Comparison of ENCODE assay signal across 1 cellular context in the genomic region with DNA sequence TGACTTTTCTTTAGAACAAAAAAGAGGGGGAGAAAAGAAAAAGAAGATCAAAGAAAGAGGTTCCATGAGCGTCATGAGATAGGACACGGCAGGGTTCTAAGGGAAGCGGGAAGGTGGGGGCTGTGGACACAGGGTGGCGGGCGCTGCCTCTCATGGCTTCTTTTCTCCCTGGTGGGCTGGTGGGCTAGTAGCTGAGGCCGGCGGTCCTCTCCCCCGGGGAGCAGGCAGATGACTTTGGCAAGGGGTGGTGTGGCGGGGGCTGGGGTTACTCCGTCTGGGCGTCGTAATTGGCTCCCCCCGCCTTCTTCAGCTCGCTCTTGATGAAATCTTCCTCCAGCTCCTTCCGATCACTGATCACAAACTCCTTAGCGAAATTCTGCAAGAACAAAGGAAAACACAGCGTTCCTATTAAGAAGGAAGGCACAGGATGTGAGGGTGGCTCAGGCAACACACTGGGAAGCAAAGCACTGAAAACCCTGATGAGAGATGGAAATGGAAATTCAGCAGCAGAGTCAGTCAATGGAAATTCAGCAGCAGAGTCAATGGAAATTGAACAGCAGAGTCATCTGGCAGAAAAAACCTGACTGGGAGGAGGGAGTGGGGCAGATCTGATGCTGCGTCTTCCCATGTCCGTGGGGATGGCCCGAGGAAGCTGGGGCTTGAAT.
TF ChIP-seq lines count a peak whose summit lies in the region.

No MANE protein-coding gene starts in this region.

TF ChIP-seq in neural cell, 6 proteins besides CTCF, POLR2A, EP300 and RAD21 (continued from another document):
- TF ChIP-seq, protein P1, sequence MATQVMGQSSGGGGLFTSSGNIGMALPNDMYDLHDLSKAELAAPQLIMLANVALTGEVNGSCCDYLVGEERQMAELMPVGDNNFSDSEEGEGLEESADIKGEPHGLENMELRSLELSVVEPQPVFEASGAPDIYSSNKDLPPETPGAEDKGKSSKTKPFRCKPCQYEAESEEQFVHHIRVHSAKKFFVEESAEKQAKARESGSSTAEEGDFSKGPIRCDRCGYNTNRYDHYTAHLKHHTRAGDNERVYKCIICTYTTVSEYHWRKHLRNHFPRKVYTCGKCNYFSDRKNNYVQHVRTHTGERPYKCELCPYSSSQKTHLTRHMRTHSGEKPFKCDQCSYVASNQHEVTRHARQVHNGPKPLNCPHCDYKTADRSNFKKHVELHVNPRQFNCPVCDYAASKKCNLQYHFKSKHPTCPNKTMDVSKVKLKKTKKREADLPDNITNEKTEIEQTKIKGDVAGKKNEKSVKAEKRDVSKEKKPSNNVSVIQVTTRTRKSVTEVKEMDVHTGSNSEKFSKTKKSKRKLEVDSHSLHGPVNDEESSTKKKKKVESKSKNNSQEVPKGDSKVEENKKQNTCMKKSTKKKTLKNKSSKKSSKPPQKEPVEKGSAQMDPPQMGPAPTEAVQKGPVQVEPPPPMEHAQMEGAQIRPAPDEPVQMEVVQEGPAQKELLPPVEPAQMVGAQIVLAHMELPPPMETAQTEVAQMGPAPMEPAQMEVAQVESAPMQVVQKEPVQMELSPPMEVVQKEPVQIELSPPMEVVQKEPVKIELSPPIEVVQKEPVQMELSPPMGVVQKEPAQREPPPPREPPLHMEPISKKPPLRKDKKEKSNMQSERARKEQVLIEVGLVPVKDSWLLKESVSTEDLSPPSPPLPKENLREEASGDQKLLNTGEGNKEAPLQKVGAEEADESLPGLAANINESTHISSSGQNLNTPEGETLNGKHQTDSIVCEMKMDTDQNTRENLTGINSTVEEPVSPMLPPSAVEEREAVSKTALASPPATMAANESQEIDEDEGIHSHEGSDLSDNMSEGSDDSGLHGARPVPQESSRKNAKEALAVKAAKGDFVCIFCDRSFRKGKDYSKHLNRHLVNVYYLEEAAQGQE (IDR thresholded peaks at IDR 0.05; ENCODE audit: borderline replicate concordance) = no peak
- no peak for TF ChIP-seq POLR2AphosphoS5 (IDR thresholded peaks at IDR 0.05)
- no peak for TF ChIP-seq MXI1 (conservative IDR thresholded peaks at IDR 0.05; ENCODE audit: poor library complexity, severe bottlenecking)
- no peak for TF ChIP-seq SMC3 (conservative IDR thresholded peaks at IDR 0.05; ENCODE audit: poor library complexity)
